In genomic region chr2:169232551-169233154, GRCh38 we compare ENCODE assay signal across 20 cellular contexts.
DNase-seq lines count a peak whose midpoint lies in the region; ATAC-seq, FAIRE-seq and TF ChIP-seq lines count a peak whose summit lies in the region.
"Had no signal": no experiment of that assay in that cellular context is flagged by ENCODE, and none has a peak within 500 bp of the region (broad histone marks: within the 10 kb centered on the region; RNA-seq: fewer than 3 reads in every experiment).

No MANE protein-coding gene starts in this region.

- ATAC-seq in K562 (peak; percentile 40), GM21515 (IDR thresholded peaks at IDR 0.05; ENCODE audit: unreplicated experiment) (no peak), GM19395 (IDR thresholded peaks at IDR 0.05; ENCODE audit: unreplicated experiment) (no peak)
- ATAC-seq: GM23338, HepG2 had no signal

- no TSS peak for BruUV-seq in K562 (replicated peaks; lab: Mats Ljungman, UMichigan)

- no peak overlapping the region for H3K27ac Mint-ChIP-seq in neural progenitor cell
- H3K27ac Mint-ChIP-seq: CD4-positive, CD25-positive, alpha-beta regulatory T cell; CD8-positive, alpha-beta memory T cell; GM23338; IgD-negative memory B cell had no signal

- H3K27ac ChIP-seq in K562 (ENCODE audit: extremely low read depth, low read depth, low read length): no peak overlapping the region
- peak overlapping the region; percentile 60 for H3K27ac ChIP-seq in neural progenitor cell
- H3K27ac ChIP-seq: KMS-11 had no signal

- POLR2A ChIA-PET in K562 (lab: Yijun Ruan, JAX): no interaction called here

- H3K4me3 ChIP-seq in K562 (no peak overlapping the region), neural progenitor cell (no peak overlapping the region), HAP-1 (no peak overlapping the region)
- H3K4me3 ChIP-seq: GM23338 had no signal

- H3K4me3 Mint-ChIP-seq in neural progenitor cell: no peak overlapping the region
- H3K4me3 Mint-ChIP-seq: CD4-positive, CD25-positive, alpha-beta regulatory T cell; CD8-positive, alpha-beta memory T cell; GM23338; IgD-negative memory B cell had no signal

- peaks cover 20% of the 10 kb centered on the region for H3K4me1 Mint-ChIP-seq in neural progenitor cell
- H3K4me1 Mint-ChIP-seq: CD4-positive, CD25-positive, alpha-beta regulatory T cell; CD8-positive, alpha-beta memory T cell; IgD-negative memory B cell had no signal

- intact Hi-C loops in K562 (cut with micrococcal nuclease): no loop called here

- no peak for TF ChIP-seq RAD21 in K562 (CRISPR knock-in tag; conservative IDR thresholded peaks at IDR 0.05 in 1 of 2, IDR thresholded peaks at IDR 0.05 in 1 of 2)

- no peak for TF ChIP-seq POLR2A in K562 (conservative IDR thresholded peaks at IDR 0.05)

- no peaks in the 10 kb centered on the region for H3K27me3 Mint-ChIP-seq in neural progenitor cell (ENCODE audit: insufficient read depth, low read depth)

- H3K36me3 ChIP-seq in K562 (ENCODE audit: control insufficient read depth, insufficient read depth, low read length) (no peaks in the 10 kb centered on the region), neural progenitor cell (peaks cover 41% of the 10 kb centered on the region), HAP-1 (replicated peaks) (no peaks in the 10 kb centered on the region)
- H3K36me3 ChIP-seq: BE2C had no signal

- TF ChIP-seq CTCF in K562 (IDR thresholded peaks at IDR 0.05 in 2 of 3, conservative IDR thresholded peaks at IDR 0.05 in 1 of 3; ENCODE audit: insufficient read depth in 2 of 3, low read depth in 1 of 3, low read length in 3 of 3): no peak
- no peak for TF ChIP-seq CTCF in neural progenitor cell (IDR thresholded peaks at IDR 0.05)

- H3K27me3 ChIP-seq in K562 (ENCODE audit: control insufficient read depth in 2 of 2, insufficient read depth in 2 of 2, low read length in 2 of 2): peaks cover 15 to 16% of the 10 kb centered on the region in 2 experiments; a peak in 4 of 5 replicates
- no peaks in the 10 kb centered on the region for H3K27me3 ChIP-seq in neural progenitor cell
- H3K27me3 ChIP-seq in HAP-1 (ENCODE audit: low read depth): peaks cover 8% of the 10 kb centered on the region
- H3K27me3 ChIP-seq: BE2C had no signal

- in situ Hi-C loops in G401 (cut with HindIII; ENCODE audit: low sequenced_read_pairs): no loop called here
- in situ Hi-C loops in K562 (cut with MboI): no loop called here
- in situ Hi-C loops in HAP-1 (cut with MboI; ENCODE audit: low sequenced_read_pairs): no loop called here

- no peak for TF ChIP-seq EP300 in K562 (IDR thresholded peaks at IDR 0.05; ENCODE audit: low read length)

- CTCF ChIA-PET in K562 (lab: Yijun Ruan, JAX; ENCODE audit: low intra/inter-chr PET ratio): no interaction called here

- no peak overlapping the region for H3K9ac ChIP-seq in K562 (ENCODE audit: insufficient read depth in 1 of 2, low read depth in 2 of 2, low read length in 2 of 2)
- H3K9ac ChIP-seq in neural progenitor cell: peak overlapping the region; percentile 19
- H3K9ac ChIP-seq: KMS-11 had no signal

- H3K9me1 ChIP-seq in K562 (ENCODE audit: control insufficient read depth, insufficient read depth, low read length): no peaks in the 10 kb centered on the region

- no peaks in the 10 kb centered on the region for H3K9me3 ChIP-seq in K562 (replicated peaks; ENCODE audit: control insufficient read depth, insufficient read depth, low read depth, low read length)
- no peaks in the 10 kb centered on the region for H3K9me3 ChIP-seq in neural progenitor cell (ENCODE audit: low read depth)
- no peaks in the 10 kb centered on the region for H3K9me3 ChIP-seq in HAP-1
- H3K9me3 ChIP-seq: BE2C had no signal

- WGBS in K562 (ENCODE audit: insufficient coverage, low coverage, missing lambda C conversion rate): 8% methylated on average over 11 of the region's 11 CpGs

- H3F3A ChIP-seq in neural progenitor cell (ENCODE audit: low read depth): peaks cover 25% of the 10 kb centered on the region

- H3K4me2 ChIP-seq in K562 (ENCODE audit: insufficient read depth, low read length): no peak overlapping the region
- H3K4me2 ChIP-seq in neural progenitor cell: no peak overlapping the region
- H3K4me2 ChIP-seq: GM23338, KMS-11 had no signal

- H3K4me1 ChIP-seq in K562 (replicated peaks in 1 of 2; ENCODE audit: control insufficient read depth in 2 of 2, insufficient read depth in 2 of 2, low read length in 2 of 2) (no peaks in the 10 kb centered on the region; a peak in 1 of 5 replicates), neural progenitor cell (peaks cover 27% of the 10 kb centered on the region), HAP-1 (no peaks in the 10 kb centered on the region)
- H3K4me1 ChIP-seq: BE2C had no signal

- no peaks in the 10 kb centered on the region for H3K9me3 Mint-ChIP-seq in neural progenitor cell
- H3K9me3 Mint-ChIP-seq: GM23338, IgD-negative memory B cell had no signal

- no peak for FAIRE-seq in K562 (lab: Jason Lieb, UNC)
- FAIRE-seq: D721Med, H54, HepG2 had no signal

- no peak overlapping the region for H2AFZ ChIP-seq in K562 (ENCODE audit: low read depth, low read length)
- no peak overlapping the region for H2AFZ ChIP-seq in neural progenitor cell (replicated peaks)

- peaks cover 23% of the 10 kb centered on the region for H3K36me3 Mint-ChIP-seq in neural progenitor cell
- H3K36me3 Mint-ChIP-seq: CD4-positive, CD25-positive, alpha-beta regulatory T cell; CD8-positive, alpha-beta memory T cell; IgD-negative memory B cell had no signal

- H4K20me1 ChIP-seq in K562 (replicated peaks; ENCODE audit: control insufficient read depth, insufficient read depth, low read length) (no peaks in the 10 kb centered on the region), neural progenitor cell (ENCODE audit: low read depth) (peaks cover 17% of the 10 kb centered on the region)

- peak; percentile 20 for DNase-seq in Ammon's horn (ENCODE audit: low spot score)
- DNase-seq in G401 (ENCODE audit: low spot score): peak; percentile 95
- no peak for DNase-seq in K562 (ENCODE audit: extremely low read depth in 1 of 4, low spot score in 3 of 4)
- DNase-seq in neural progenitor cell (ENCODE audit: low spot score): peak; percentile 40
- DNase-seq in HAP-1 (ENCODE audit: low spot score in 2 of 2): no peak
- DNase-seq in DMS53 (lab: John Stamatoyannopoulos, UW): no peak
- DNase-seq: BE2C; CD4-positive, CD25-positive, alpha-beta regulatory T cell; CD8-positive, alpha-beta memory T cell; COR-L47; DMS79; GF-D8 had no signal

- H3K79me2 ChIP-seq in K562 (ENCODE audit: control insufficient read depth, insufficient read depth, low read length) (no peaks in the 10 kb centered on the region), neural progenitor cell (ENCODE audit: low read depth) (no peaks in the 10 kb centered on the region)

TF ChIP-seq in K562, 482 proteins besides CTCF, POLR2A, EP300 and RAD21:
- TF ChIP-seq BCL6 (CRISPR knock-in tag; IDR thresholded peaks at IDR 0.05): no peak
- TF ChIP-seq ZNF311 (CRISPR knock-in tag; IDR thresholded peaks at IDR 0.05): no peak
- TF ChIP-seq L3MBTL2 (IDR thresholded peaks at IDR 0.05): peak; percentile 35; the same call in 1 of the 2 replicates
- 0 out of 2 replicates have a peak, but pooled peaks have one; percentile 7 for TF ChIP-seq RNF2 (IDR thresholded peaks at IDR 0.05)

Comparison
In these comparisons a context has a peak if more than half of its experiments do, and no peak if none do; other contexts are left out.
1. DNase-seq: peak in Ammon's horn (single experiment), G401 (single experiment) and neural progenitor cell (single experiment); none in K562 (0 of 4), HAP-1 (0 of 2) and DMS53 (single experiment).